ENCODE assay signal across 2 cellular contexts in genomic region chr20:45886590-45887345, GRCh38.
TF ChIP-seq lines count a peak whose summit lies in the region.

No MANE protein-coding gene starts in this region.

TF ChIP-seq in PFSK-1, 5 proteins besides CTCF, POLR2A, EP300 and RAD21:
- TF ChIP-seq SIN3A (IDR thresholded peaks at IDR 0.05; ENCODE audit: borderline replicate concordance, insufficient read depth, low read length) (no peak), POLR2AphosphoS5 (IDR thresholded peaks at IDR 0.05; ENCODE audit: low read depth, low read length) (0 out of 2 replicates have a peak, but pooled peaks have one; percentile 19), TAF1 (IDR thresholded peaks at IDR 0.05; ENCODE audit: borderline replicate concordance, insufficient read depth, low read length) (no peak)
- TF ChIP-seq, protein P1, sequence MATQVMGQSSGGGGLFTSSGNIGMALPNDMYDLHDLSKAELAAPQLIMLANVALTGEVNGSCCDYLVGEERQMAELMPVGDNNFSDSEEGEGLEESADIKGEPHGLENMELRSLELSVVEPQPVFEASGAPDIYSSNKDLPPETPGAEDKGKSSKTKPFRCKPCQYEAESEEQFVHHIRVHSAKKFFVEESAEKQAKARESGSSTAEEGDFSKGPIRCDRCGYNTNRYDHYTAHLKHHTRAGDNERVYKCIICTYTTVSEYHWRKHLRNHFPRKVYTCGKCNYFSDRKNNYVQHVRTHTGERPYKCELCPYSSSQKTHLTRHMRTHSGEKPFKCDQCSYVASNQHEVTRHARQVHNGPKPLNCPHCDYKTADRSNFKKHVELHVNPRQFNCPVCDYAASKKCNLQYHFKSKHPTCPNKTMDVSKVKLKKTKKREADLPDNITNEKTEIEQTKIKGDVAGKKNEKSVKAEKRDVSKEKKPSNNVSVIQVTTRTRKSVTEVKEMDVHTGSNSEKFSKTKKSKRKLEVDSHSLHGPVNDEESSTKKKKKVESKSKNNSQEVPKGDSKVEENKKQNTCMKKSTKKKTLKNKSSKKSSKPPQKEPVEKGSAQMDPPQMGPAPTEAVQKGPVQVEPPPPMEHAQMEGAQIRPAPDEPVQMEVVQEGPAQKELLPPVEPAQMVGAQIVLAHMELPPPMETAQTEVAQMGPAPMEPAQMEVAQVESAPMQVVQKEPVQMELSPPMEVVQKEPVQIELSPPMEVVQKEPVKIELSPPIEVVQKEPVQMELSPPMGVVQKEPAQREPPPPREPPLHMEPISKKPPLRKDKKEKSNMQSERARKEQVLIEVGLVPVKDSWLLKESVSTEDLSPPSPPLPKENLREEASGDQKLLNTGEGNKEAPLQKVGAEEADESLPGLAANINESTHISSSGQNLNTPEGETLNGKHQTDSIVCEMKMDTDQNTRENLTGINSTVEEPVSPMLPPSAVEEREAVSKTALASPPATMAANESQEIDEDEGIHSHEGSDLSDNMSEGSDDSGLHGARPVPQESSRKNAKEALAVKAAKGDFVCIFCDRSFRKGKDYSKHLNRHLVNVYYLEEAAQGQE (IDR thresholded peaks at IDR 0.05; ENCODE audit: insufficient read depth in 1 of 2, low read depth in 2 of 2, low read length in 2 of 2) = no peak

TF ChIP-seq in H1, 55 proteins besides CTCF, POLR2A, EP300 and RAD21:
- no peak for TF ChIP-seq CBX8 (IDR thresholded peaks at IDR 0.05; ENCODE audit: borderline replicate concordance, low read depth, low read length)
- TF ChIP-seq ATF2 (IDR thresholded peaks at IDR 0.05; ENCODE audit: low read length) = no peak
- no peak for TF ChIP-seq GTF2F1 (IDR thresholded peaks at IDR 0.05; ENCODE audit: borderline replicate concordance, low read depth, low read length)
- no peak for TF ChIP-seq KDM5A (IDR thresholded peaks at IDR 0.05; ENCODE audit: low read length)
- TF ChIP-seq EGR1 (IDR thresholded peaks at IDR 0.05; ENCODE audit: borderline replicate concordance, low read depth, low read length) = no peak
- no peak for TF ChIP-seq POLR2AphosphoS5 (IDR thresholded peaks at IDR 0.05; ENCODE audit: low read depth, low read length)
- no peak for TF ChIP-seq RXRA (IDR thresholded peaks at IDR 0.05; ENCODE audit: insufficient read depth, low read depth, low read length)
- no peak for TF ChIP-seq SP2 (IDR thresholded peaks at IDR 0.05; ENCODE audit: low read length)
- no peak for TF ChIP-seq SRF (IDR thresholded peaks at IDR 0.05; ENCODE audit: low read depth, low read length)
